ENCODE assay signal across 29 cellular contexts in genomic region chr11:699116-699508, GRCh38. TPM values are rescaled to one million over a fixed set of nuclear protein-coding genes. Genes with fewer than 3 reads are reported as not detected.
DNase-seq lines count a peak whose midpoint lies in the region; ATAC-seq, FAIRE-seq and TF ChIP-seq lines count a peak whose summit lies in the region.
"Had no signal": no experiment of that assay in that cellular context is flagged by ENCODE, and none has a peak within 500 bp of the region (broad histone marks: within the 10 kb centered on the region; RNA-seq: fewer than 3 reads in every experiment).

No MANE protein-coding gene starts in this region.

- no peak overlapping the region for H3K27ac ChIP-seq in HepG2 (ENCODE audit: extremely low read length, insufficient read depth, low read length)
- H3K27ac ChIP-seq in right lobe of liver = no peak overlapping the region
- H3K27ac ChIP-seq in heart right ventricle = no peak overlapping the region
- H3K27ac ChIP-seq: HL-60, neutrophil, testis had no signal

- FAIRE-seq in HepG2 (lab: Jason Lieb, UNC) = no peak
- FAIRE-seq: D721Med, endothelial cell of umbilical vein had no signal

- H3K4me1 Mint-ChIP-seq in nephron = peaks cover 20% of the 10 kb centered on the region

- H3K4me3 Mint-ChIP-seq in nephron = peak overlapping the region in 2 of 3 experiments; percentile 35 to 43
- H3K4me3 Mint-ChIP-seq: activated CD4-positive, alpha-beta memory T cell treated with anti-CD3 and anti-CD28 coated beads for 36 hours; mesothelial cell of epicardium had no signal

- H3K36me3 ChIP-seq in HepG2 (replicated peaks in 1 of 2; ENCODE audit: control insufficient read depth in 1 of 2, insufficient read depth in 2 of 2, low read length in 2 of 2) (peaks cover 2 to 8% of the 10 kb centered on the region in 2 experiments; a peak in 4 of 5 replicates), right lobe of liver (no peaks in the 10 kb centered on the region), heart right ventricle (peaks cover 0 to 41% (median 7%) of the 10 kb centered on the region in 9 donors)
- H3K36me3 ChIP-seq: prostate gland had no signal

- H3K9me3 ChIP-seq in HepG2 (ENCODE audit: low read length) = no peaks in the 10 kb centered on the region
- H3K9me3 ChIP-seq in right lobe of liver = no peaks in the 10 kb centered on the region
- H3K9me3 ChIP-seq in heart right ventricle = no peaks in the 10 kb centered on the region
- H3K9me3 ChIP-seq: body of pancreas, neutrophil, prostate gland, testis had no signal

- TF ChIP-seq CTCF in HepG2 (CRISPR knock-in tag; IDR thresholded peaks at IDR 0.05) (no peak), right lobe of liver (IDR thresholded peaks at IDR 0.05) (no peak), choroid plexus epithelial cell (conservative IDR thresholded peaks at IDR 0.05; ENCODE audit: low read depth, low read length) (no peak), nephron (IDR thresholded peaks at IDR 0.05; ENCODE audit: unreplicated experiment in 3 of 3) (no peak), heart right ventricle (IDR thresholded peaks at IDR 0.05) (no peak)

- DNase-seq in HepG2 (ENCODE audit: low spot score) = no peak
- DNase-seq in right lobe of liver = no peak
- DNase-seq in choroid plexus epithelial cell (ENCODE audit: low read depth) = peak; percentile 37
- no peak for DNase-seq in dedifferentiated amniotic fluid mesenchymal stem cell (ENCODE audit: extremely low spot score)
- DNase-seq in stimulated activated CD4-positive, alpha-beta T cell treated with anti-CD3 and anti-CD28 coated beads, Interleukin-4, amount 100 ng/mL, for 24 hours = no peak
- DNase-seq in heart right ventricle = no peak
- DNase-seq in activated CD4-positive, alpha-beta T cell treated with anti-CD3 and anti-CD28 coated beads, Interleukin-2, amount 50 U/mL, for 48 hours = no peak
- DNase-seq: activated CD4-positive, alpha-beta memory T cell treated with anti-CD3 and anti-CD28 coated beads for 36 hours; activated CD4-positive, CD25-positive, alpha-beta regulatory T cell treated with anti-CD3 and anti-CD28 coated beads, Interleukin-2, amount 50 U/mL, for 72 hours; activated naive CD4-positive, alpha-beta T cell treated with Interleukin-2 at 50 U/mL for 16 hours; body of pancreas; cerebellar nuclear complex; Karpas-422; NCI-H1436; NCI-H2081 treated with DMSO at 0.1 percent for 48 hours; NCI-H226; NCI-H526 treated with DMSO at 0.1 percent for 48 hours; PC-3; Right ventricle myocardium superior; T-helper 2 cell; testis had no signal

- H3K9me3 Mint-ChIP-seq in nephron = no peaks in the 10 kb centered on the region
- H3K9me3 Mint-ChIP-seq: activated CD4-positive, alpha-beta memory T cell treated with anti-CD3 and anti-CD28 coated beads for 36 hours; CD4-positive, alpha-beta memory T cell; mesothelial cell of epicardium had no signal

- TF ChIP-seq POLR2A in HepG2 (IDR thresholded peaks at IDR 0.05; ENCODE audit: insufficient read depth in 1 of 2, low read depth in 2 of 2, low read length in 2 of 2) (no peak), right lobe of liver (IDR thresholded peaks at IDR 0.05) (no peak)

- H4K20me1 ChIP-seq in HepG2 (ENCODE audit: insufficient read depth, low read length) = no peaks in the 10 kb centered on the region

- BruUV-seq in HepG2 (replicated peaks; lab: Mats Ljungman, UMichigan) = no TSS peak

- H3K79me2 ChIP-seq in HepG2 (ENCODE audit: insufficient read depth, low read length) = peaks cover 22% of the 10 kb centered on the region

- H3K27ac Mint-ChIP-seq in nephron = no peak overlapping the region
- H3K27ac Mint-ChIP-seq: activated CD4-positive, alpha-beta memory T cell treated with anti-CD3 and anti-CD28 coated beads for 36 hours; mesothelial cell of epicardium had no signal

- in situ Hi-C loops in HepG2 (cut with HindIII; ENCODE audit: extremely low pct_ligation_motif_present, low pct_unique_long_range_greater_than_20kb) = no loop called here

- CTCF ChIA-PET in HepG2 (lab: Yijun Ruan, JAX; ENCODE audit: low intra/inter-chr PET ratio, low total read pairs) = interaction anchor here (4.8 kb wide), 1 partner anchor 29 kb away, joined by 20 read pairs; no protein-coding TSS in a partner anchor

- H3K4me3 ChIP-seq in HepG2 (replicated peaks in 1 of 3; ENCODE audit: insufficient read depth in 1 of 3, low read depth in 2 of 3, low read length in 3 of 3) (no peak overlapping the region), right lobe of liver (no peak overlapping the region), choroid plexus epithelial cell (ENCODE audit: low read depth, low read length) (no peak overlapping the region), heart right ventricle (no peak overlapping the region)
- H3K4me3 ChIP-seq: body of pancreas, prostate gland, testis had no signal

- 89% methylated on average over 7 of the region's 7 CpGs for WGBS in HepG2 (ENCODE audit: low lambda C conversion rate)
- 92% methylated on average over 5 of the region's 7 CpGs for WGBS in right lobe of liver (ENCODE audit: insufficient coverage, low coverage, low lambda C conversion rate, missing lambda C conversion rate)
- 95 to 97% methylated on average over 7 of the region's 7 CpGs for WGBS in heart right ventricle, 2 donors

- TF ChIP-seq EP300 in HepG2 (IDR thresholded peaks at IDR 0.05; ENCODE audit: low read depth in 2 of 2, low read length in 2 of 2) = no peak
- no peak for TF ChIP-seq EP300 in HepG2 (CRISPR knock-in tag; IDR thresholded peaks at IDR 0.05; ENCODE audit: borderline replicate concordance)

- no peaks in the 10 kb centered on the region for H3K27me3 Mint-ChIP-seq in nephron (ENCODE audit: low read depth)
- H3K27me3 Mint-ChIP-seq: activated CD4-positive, alpha-beta memory T cell treated with anti-CD3 and anti-CD28 coated beads for 36 hours; CD4-positive, alpha-beta memory T cell had no signal

- intact Hi-C loops in HepG2 (cut with micrococcal nuclease; ENCODE audit: unreplicated experiment) (no loop called here), right lobe of liver (cut with DNase I) (no loop called here), heart right ventricle (cut with DNase I) (no loop called here)

- POLR2A ChIA-PET in HepG2 (lab: Yijun Ruan, JAX) = interaction anchor here (0.6 to 6.1 kb wide), 6 partner anchors 8 to 148 kb away, joined by 3 to 191 read pairs (median 5); partner anchors contain the start of gene EPS8L2

- H3K27me3 ChIP-seq in HepG2 (ENCODE audit: control insufficient read depth in 1 of 2, insufficient read depth in 2 of 2, low read length in 2 of 2) = no peaks in the 10 kb centered on the region; a peak in 1 of 5 replicates
- H3K27me3 ChIP-seq in right lobe of liver = no peaks in the 10 kb centered on the region
- H3K27me3 ChIP-seq in heart right ventricle = no peaks in the 10 kb centered on the region
- H3K27me3 ChIP-seq: body of pancreas, neutrophil, testis had no signal

- H3K36me3 Mint-ChIP-seq in nephron (ENCODE audit: low read depth) = peaks cover 15% of the 10 kb centered on the region
- H3K36me3 Mint-ChIP-seq: activated CD4-positive, alpha-beta memory T cell treated with anti-CD3 and anti-CD28 coated beads for 36 hours had no signal

- H3K9ac ChIP-seq in HepG2 (ENCODE audit: insufficient read depth, low read depth, low read length) = no peak overlapping the region

- H3K4me1 ChIP-seq in HepG2 (ENCODE audit: insufficient read depth, low read length) (peaks cover 70% of the 10 kb centered on the region), right lobe of liver (peaks cover 0 to 42% (median 14%) of the 10 kb centered on the region in 4 donors), heart right ventricle (peaks cover 3 to 45% (median 25%) of the 10 kb centered on the region in 9 donors)

- no peak for ATAC-seq in HepG2
- no peak for ATAC-seq in right lobe of liver
- no peak for ATAC-seq in heart right ventricle
- ATAC-seq: body of pancreas, PC-3 had no signal

- no peak for TF ChIP-seq RAD21 in HepG2 (CRISPR knock-in tag; IDR thresholded peaks at IDR 0.05)

- H3K4me2 ChIP-seq in HepG2 (ENCODE audit: low read depth, low read length) = no peak overlapping the region

- H2AFZ ChIP-seq in HepG2 (ENCODE audit: low read length) = no peak overlapping the region

RNA-seq across cellular contexts. Expression of gene TMEM80, which starts 3.5 kb away (rescaled TPM):
- total RNA-seq in HepG2 (2016; rRNA removed; fragmentation: Illumina TruSeq; extraction: Trizol) (2.7 and 5.6 TPM in 2 replicates), right lobe of liver (10 to 100 TPM in 3 of 6 experiments, 1 to 10 TPM in 3; 6.9 to 15.5 (median 10.5) TPM), heart right ventricle (10 to 100 TPM; 10.6 to 24.2 (median 14.5) TPM)
- 0.71 and 1.1 TPM in 2 replicates for total RNA-seq in HepG2 (2016; cell fraction: cytosol; rRNA removed; fragmentation: Illumina TruSeq; extraction: Trizol; ENCODE audit: low read depth)
- total RNA-seq in HepG2 (2016; cell fraction: insoluble cytoplasmic fraction; rRNA removed; fragmentation: Illumina TruSeq; extraction: Trizol) = 2.5 and 6.4 TPM in 2 replicates
- total RNA-seq in HepG2 (2016; cell fraction: membrane; rRNA removed; fragmentation: Illumina TruSeq; extraction: Trizol) = 2.9 and 3.2 TPM in 2 replicates
- total RNA-seq in HepG2 (2016; cell fraction: nucleus; rRNA removed; fragmentation: Illumina TruSeq; extraction: Trizol) = 6.8 and 8.5 TPM in 2 replicates
- polyA plus RNA-seq in HepG2 (2011; rRNA removed) (17.1 and 20.9 TPM in 2 replicates), heart right ventricle (10 to 100 TPM; 10.1 to 21.4 TPM)
- polyA plus RNA-seq in HepG2 (2011; cell fraction: cytosol; rRNA removed) = 13.5 and 14.1 TPM in 2 replicates
- polyA plus RNA-seq in HepG2 (2011; cell fraction: nucleus; rRNA removed) = 42.7 and 42.8 TPM in 2 replicates
- polyA plus RNA-seq in HepG2 (2012) = 20.6 and 20.8 TPM in 2 replicates
- polyA plus RNA-seq in HepG2 (2016; cell fraction: cytosol; fragmentation: Illumina TruSeq; extraction: Trizol; ENCODE audit: low read depth) = 1.3 and 1.4 TPM in 2 replicates
- 3.6 and 3.8 TPM in 2 replicates for polyA plus RNA-seq in HepG2 (2016; cell fraction: insoluble cytoplasmic fraction; fragmentation: Illumina TruSeq; extraction: Trizol; ENCODE audit: low read depth)
- 2.4 and 2.9 TPM in 2 replicates for polyA plus RNA-seq in HepG2 (2016; cell fraction: membrane; fragmentation: Illumina TruSeq; extraction: Trizol; ENCODE audit: low read depth)
- 21.0 and 22.8 TPM in 2 replicates for polyA plus RNA-seq in HepG2 (2016; cell fraction: nucleus; fragmentation: Illumina TruSeq; extraction: Trizol; ENCODE audit: insufficient read depth, low read depth)
- 5.4 and 7.9 TPM in 2 replicates for polyA minus RNA-seq in HepG2 (2011; rRNA and poly(A)+ RNA removed; ENCODE audit: low replicate concordance)
- polyA minus RNA-seq in HepG2 (2011; cell fraction: cytosol; rRNA and poly(A)+ RNA removed) = 1.9 and 3.8 TPM in 2 replicates
- 11.6 and 13.4 TPM in 2 replicates for polyA minus RNA-seq in HepG2 (2011; cell fraction: nucleus; rRNA and poly(A)+ RNA removed)

RNA-seq across cellular contexts. Expression of gene DEAF1, which starts 4.1 kb away (rescaled TPM):
- total RNA-seq in HepG2 (2016; rRNA removed; fragmentation: Illumina TruSeq; extraction: Trizol) = 18.2 and 29.6 TPM in 2 replicates
- 52.0 and 58.7 TPM in 2 replicates for total RNA-seq in HepG2 (2016; cell fraction: cytosol; rRNA removed; fragmentation: Illumina TruSeq; extraction: Trizol; ENCODE audit: low read depth)
- total RNA-seq in HepG2 (2016; cell fraction: insoluble cytoplasmic fraction; rRNA removed; fragmentation: Illumina TruSeq; extraction: Trizol) = 20.8 and 32.8 TPM in 2 replicates
- total RNA-seq in HepG2 (2016; cell fraction: membrane; rRNA removed; fragmentation: Illumina TruSeq; extraction: Trizol) = 63.0 and 70.8 TPM in 2 replicates
- 23.5 and 24.2 TPM in 2 replicates for total RNA-seq in HepG2 (2016; cell fraction: nucleus; rRNA removed; fragmentation: Illumina TruSeq; extraction: Trizol)
- polyA plus RNA-seq in HepG2 (2011; rRNA removed) = 22.3 and 31.6 TPM in 2 replicates
- polyA plus RNA-seq in HepG2 (2011; cell fraction: cytosol; rRNA removed) = 18.7 and 21.9 TPM in 2 replicates
- 48.8 and 50.2 TPM in 2 replicates for polyA plus RNA-seq in HepG2 (2011; cell fraction: nucleus; rRNA removed)
- polyA plus RNA-seq in HepG2 (2012) = 24.8 and 28.9 TPM in 2 replicates
- polyA plus RNA-seq in HepG2 (2016; cell fraction: cytosol; fragmentation: Illumina TruSeq; extraction: Trizol; ENCODE audit: low read depth) = 54.2 and 64.1 TPM in 2 replicates
- 20.0 and 24.6 TPM in 2 replicates for polyA plus RNA-seq in HepG2 (2016; cell fraction: insoluble cytoplasmic fraction; fragmentation: Illumina TruSeq; extraction: Trizol; ENCODE audit: low read depth)
- 53.8 and 73.1 TPM in 2 replicates for polyA plus RNA-seq in HepG2 (2016; cell fraction: membrane; fragmentation: Illumina TruSeq; extraction: Trizol; ENCODE audit: low read depth)
- 41.0 and 44.0 TPM in 2 replicates for polyA plus RNA-seq in HepG2 (2016; cell fraction: nucleus; fragmentation: Illumina TruSeq; extraction: Trizol; ENCODE audit: insufficient read depth, low read depth)
- polyA minus RNA-seq in HepG2 (2011; rRNA and poly(A)+ RNA removed; ENCODE audit: low replicate concordance) = 25.5 and 31.1 TPM in 2 replicates
- 12.7 and 21.4 TPM in 2 replicates for polyA minus RNA-seq in HepG2 (2011; cell fraction: cytosol; rRNA and poly(A)+ RNA removed)
- polyA minus RNA-seq in HepG2 (2011; cell fraction: nucleus; rRNA and poly(A)+ RNA removed) = 27.7 and 32.9 TPM in 2 replicates
- total RNA-seq in right lobe of liver = 10 to 100 TPM; 11.3 to 17.9 (median 14.0) TPM
- total RNA-seq in heart right ventricle = 10 to 100 TPM; 11.0 to 25.7 (median 15.5) TPM
- polyA plus RNA-seq in heart right ventricle = 10 to 100 TPM; 18.3 to 39.9 TPM

RNA-seq across cellular contexts. Expression of gene EPS8L2, which starts 6.9 kb away (rescaled TPM):
- total RNA-seq in HepG2 (2016; rRNA removed; fragmentation: Illumina TruSeq; extraction: Trizol) (55.6 and 89.3 TPM in 2 replicates), right lobe of liver (100 to 1,000 TPM in 5 of 6 experiments, 10 to 100 TPM in 1; 95.8 to 184 (median 120) TPM), heart right ventricle (1 to 10 TPM; 1.2 to 6.7 (median 2.3) TPM)
- total RNA-seq in HepG2 (2016; cell fraction: cytosol; rRNA removed; fragmentation: Illumina TruSeq; extraction: Trizol; ENCODE audit: low read depth) = 23.4 and 26.5 TPM in 2 replicates
- total RNA-seq in HepG2 (2016; cell fraction: insoluble cytoplasmic fraction; rRNA removed; fragmentation: Illumina TruSeq; extraction: Trizol) = 59.5 and 96.0 TPM in 2 replicates
- 40.7 and 48.2 TPM in 2 replicates for total RNA-seq in HepG2 (2016; cell fraction: membrane; rRNA removed; fragmentation: Illumina TruSeq; extraction: Trizol)
- 113 TPM in 2 replicates for total RNA-seq in HepG2 (2016; cell fraction: nucleus; rRNA removed; fragmentation: Illumina TruSeq; extraction: Trizol)
- polyA plus RNA-seq in HepG2 (2011; rRNA removed) (416 and 597 TPM in 2 replicates), heart right ventricle (1 to 10 TPM; 3.4 to 3.9 TPM)
- 128 and 201 TPM in 2 replicates for polyA plus RNA-seq in HepG2 (2011; cell fraction: cytosol; rRNA removed)
- 5,456 and 6,377 TPM in 2 replicates for polyA plus RNA-seq in HepG2 (2011; cell fraction: nucleus; rRNA removed)
- 164 and 263 TPM in 2 replicates for polyA plus RNA-seq in HepG2 (2012)
- polyA plus RNA-seq in HepG2 (2016; cell fraction: cytosol; fragmentation: Illumina TruSeq; extraction: Trizol; ENCODE audit: low read depth) = 26.4 and 28.2 TPM in 2 replicates
- polyA plus RNA-seq in HepG2 (2016; cell fraction: insoluble cytoplasmic fraction; fragmentation: Illumina TruSeq; extraction: Trizol; ENCODE audit: low read depth) = 71.6 and 87.9 TPM in 2 replicates
- polyA plus RNA-seq in HepG2 (2016; cell fraction: membrane; fragmentation: Illumina TruSeq; extraction: Trizol; ENCODE audit: low read depth) = 43.4 and 44.2 TPM in 2 replicates
- polyA plus RNA-seq in HepG2 (2016; cell fraction: nucleus; fragmentation: Illumina TruSeq; extraction: Trizol; ENCODE audit: insufficient read depth, low read depth) = 595 and 650 TPM in 2 replicates
- 35.7 and 322 TPM in 2 replicates for polyA minus RNA-seq in HepG2 (2011; rRNA and poly(A)+ RNA removed; ENCODE audit: low replicate concordance)
- 77.0 and 84.5 TPM in 2 replicates for polyA minus RNA-seq in HepG2 (2011; cell fraction: cytosol; rRNA and poly(A)+ RNA removed)
- polyA minus RNA-seq in HepG2 (2011; cell fraction: nucleus; rRNA and poly(A)+ RNA removed) = 292 and 312 TPM in 2 replicates

RNA-seq across cellular contexts. Expression of gene TALDO1, which starts 48.2 kb away (rescaled TPM):
- 240 and 336 TPM in 2 replicates for total RNA-seq in HepG2 (2016; rRNA removed; fragmentation: Illumina TruSeq; extraction: Trizol)
- total RNA-seq in HepG2 (2016; cell fraction: cytosol; rRNA removed; fragmentation: Illumina TruSeq; extraction: Trizol; ENCODE audit: low read depth) = 94.7 and 94.9 TPM in 2 replicates
- 233 and 351 TPM in 2 replicates for total RNA-seq in HepG2 (2016; cell fraction: insoluble cytoplasmic fraction; rRNA removed; fragmentation: Illumina TruSeq; extraction: Trizol)
- total RNA-seq in HepG2 (2016; cell fraction: membrane; rRNA removed; fragmentation: Illumina TruSeq; extraction: Trizol) = 97.2 and 101 TPM in 2 replicates
- total RNA-seq in HepG2 (2016; cell fraction: nucleus; rRNA removed; fragmentation: Illumina TruSeq; extraction: Trizol) = 84.2 and 97.2 TPM in 2 replicates
- polyA plus RNA-seq in HepG2 (2011; rRNA removed) = 88.1 and 107 TPM in 2 replicates
- 93.4 and 124 TPM in 2 replicates for polyA plus RNA-seq in HepG2 (2011; cell fraction: cytosol; rRNA removed)
- polyA plus RNA-seq in HepG2 (2011; cell fraction: nucleus; rRNA removed) = 50.1 and 56.3 TPM in 2 replicates
- 89.8 and 93.0 TPM in 2 replicates for polyA plus RNA-seq in HepG2 (2012)
- polyA plus RNA-seq in HepG2 (2016; cell fraction: cytosol; fragmentation: Illumina TruSeq; extraction: Trizol; ENCODE audit: low read depth) = 78.6 and 81.5 TPM in 2 replicates
- 291 and 296 TPM in 2 replicates for polyA plus RNA-seq in HepG2 (2016; cell fraction: insoluble cytoplasmic fraction; fragmentation: Illumina TruSeq; extraction: Trizol; ENCODE audit: low read depth)
- 74.1 and 77.8 TPM in 2 replicates for polyA plus RNA-seq in HepG2 (2016; cell fraction: membrane; fragmentation: Illumina TruSeq; extraction: Trizol; ENCODE audit: low read depth)
- 141 and 146 TPM in 2 replicates for polyA plus RNA-seq in HepG2 (2016; cell fraction: nucleus; fragmentation: Illumina TruSeq; extraction: Trizol; ENCODE audit: insufficient read depth, low read depth)
- 76.8 and 132 TPM in 2 replicates for polyA minus RNA-seq in HepG2 (2011; rRNA and poly(A)+ RNA removed; ENCODE audit: low replicate concordance)
- 46.9 and 78.3 TPM in 2 replicates for polyA minus RNA-seq in HepG2 (2011; cell fraction: cytosol; rRNA and poly(A)+ RNA removed)
- polyA minus RNA-seq in HepG2 (2011; cell fraction: nucleus; rRNA and poly(A)+ RNA removed) = 15.8 and 16.4 TPM in 2 replicates
- total RNA-seq in right lobe of liver = 100 to 1,000 TPM; 102 to 184 (median 150) TPM
- total RNA-seq in heart right ventricle = 100 to 1,000 TPM in 5 of 10 donors, 10 to 100 TPM in 5; 76.2 to 115 (median 96.3) TPM
- 100 to 1,000 TPM in 1 of 2 donors, 10 to 100 TPM in 1; 55.3 to 124 TPM for polyA plus RNA-seq in heart right ventricle
